In the genomic region with DNA sequence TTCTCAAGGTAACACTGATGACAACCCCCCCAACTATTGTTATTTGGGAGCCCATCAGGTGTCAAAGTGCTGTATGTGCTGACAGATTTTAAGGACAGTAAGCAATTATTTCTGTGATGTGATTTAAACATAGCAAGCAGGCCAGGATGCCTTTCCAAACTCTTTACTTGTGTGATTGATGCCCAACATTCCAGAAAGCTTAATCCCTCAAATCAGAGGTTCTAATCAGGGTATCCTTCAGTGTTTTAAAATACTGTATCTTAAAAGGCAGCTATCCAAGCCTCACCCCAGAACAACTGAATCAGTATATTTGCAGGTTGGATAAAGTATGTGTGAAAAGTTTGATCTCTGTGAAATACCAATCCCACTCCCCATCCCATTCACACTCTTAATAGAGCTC, we compare ENCODE assay signal across 28 cellular contexts.
"Had no signal": no experiment of that assay in that cellular context is flagged by ENCODE, and none has a peak within 500 bp of the region (broad histone marks: within the 10 kb centered on the region; RNA-seq: fewer than 3 reads in every experiment).

No MANE protein-coding gene starts in this region.

- H3K9me3 ChIP-seq: colonic mucosa, esophagus muscularis mucosa, heart right ventricle, lower lobe of right lung, ovary, psoas muscle, right lobe of liver, spleen, testis, tibial artery had no signal

- H3K27me3 ChIP-seq: colonic mucosa, esophagus muscularis mucosa, heart right ventricle, ovary, right lobe of liver, spleen, testis, tibial artery had no signal

- H3K27ac ChIP-seq: colonic mucosa, esophagus muscularis mucosa, lower lobe of right lung, psoas muscle, right lobe of liver, testis had no signal

- FAIRE-seq: endothelial cell of umbilical vein had no signal

- H3K4me3 ChIP-seq: colonic mucosa, esophagus muscularis mucosa, heart right ventricle, lower lobe of right lung, ovary, psoas muscle, right lobe of liver, spleen, testis, tibial artery had no signal

- DNase-seq: colonic mucosa; effector CD8-positive, alpha-beta T cell; foreskin melanocyte; glutamatergic neuron; heart right ventricle; hippocampal formation; islet precursor cell; kidney glomerular epithelial cell; left colon; left ventricle myocardium superior; lower lobe of right lung; natural killer cell; occipital lobe; ovary; posterior cingulate gyrus; psoas muscle; right lobe of liver; spleen; stimulated activated CD4-positive, alpha-beta T cell treated with anti-CD3 and anti-CD28 coated beads, Interleukin-4, amount 100 ng/mL, for 4 hours; stimulated activated naive CD8-positive, alpha-beta T cell treated with anti-CD3 and anti-CD28 coated beads, Interleukin-15, Interleukin-2, amounts not matched to agents 100 U/mL and 50 U/mL, for 24 hours; substantia nigra; testis; tibial artery had no signal

- H3K27ac Mint-ChIP-seq: dendritic cell treated with granulocyte-macrophage colony-stimulating factor and Interleukin-4, amounts not matched to agents 40 ng/mL and 50 ng/mL, for 4 days; natural killer cell; stimulated activated memory B cell treated with anti-CD40 and anti-IgM and Interleukin-4, amounts not matched to agents 10 μg/mL and 1 μg/mL and 100 μg/mL, for 72 hours; type B pancreatic cell had no signal

- H3K36me3 Mint-ChIP-seq: natural killer cell; stimulated activated memory B cell treated with anti-CD40 and anti-IgM and Interleukin-4, amounts not matched to agents 10 μg/mL and 1 μg/mL and 100 μg/mL, for 72 hours; type B pancreatic cell had no signal

- ATAC-seq: heart right ventricle; left colon; left ventricle myocardium superior; lower lobe of right lung; natural killer cell; psoas muscle; right lobe of liver; stimulated activated memory B cell treated with anti-CD40 and anti-IgM and Interleukin-4, amounts not matched to agents 10 μg/mL and 1 μg/mL and 100 μg/mL, for 72 hours; stimulated activated naive CD8-positive, alpha-beta T cell treated with anti-CD3 and anti-CD28 coated beads, Interleukin-15, Interleukin-2, amounts not matched to agents 100 U/mL and 50 U/mL, for 24 hours had no signal

- H3K4me1 ChIP-seq: colonic mucosa, esophagus muscularis mucosa, lower lobe of right lung, psoas muscle, right lobe of liver, spleen had no signal

- H3K9me3 Mint-ChIP-seq: dendritic cell treated with granulocyte-macrophage colony-stimulating factor and Interleukin-4, amounts not matched to agents 40 ng/mL and 50 ng/mL, for 4 days had no signal

- H3K4me3 Mint-ChIP-seq: dendritic cell treated with granulocyte-macrophage colony-stimulating factor and Interleukin-4, amounts not matched to agents 40 ng/mL and 50 ng/mL, for 4 days; natural killer cell; stimulated activated memory B cell treated with anti-CD40 and anti-IgM and Interleukin-4, amounts not matched to agents 10 μg/mL and 1 μg/mL and 100 μg/mL, for 72 hours; type B pancreatic cell had no signal

- H3K27me3 Mint-ChIP-seq: dendritic cell treated with granulocyte-macrophage colony-stimulating factor and Interleukin-4, amounts not matched to agents 40 ng/mL and 50 ng/mL, for 4 days; stimulated activated memory B cell treated with anti-CD40 and anti-IgM and Interleukin-4, amounts not matched to agents 10 μg/mL and 1 μg/mL and 100 μg/mL, for 72 hours; type B pancreatic cell had no signal

- H3K36me3 ChIP-seq: colonic mucosa, esophagus muscularis mucosa, heart right ventricle, lower lobe of right lung, ovary, right lobe of liver, spleen, tibial artery had no signal

- H3K4me1 Mint-ChIP-seq: natural killer cell; stimulated activated memory B cell treated with anti-CD40 and anti-IgM and Interleukin-4, amounts not matched to agents 10 μg/mL and 1 μg/mL and 100 μg/mL, for 72 hours had no signal
